ENCODE assay signal across 1 cellular context in genomic region chr16:4987580-4988374, GRCh38.
TF ChIP-seq lines count a peak whose summit lies in the region.

No MANE protein-coding gene starts in this region.

TF ChIP-seq in A549, 52 proteins besides CTCF, POLR2A, EP300 and RAD21 (continued from another document):
- TF ChIP-seq, protein P1, sequence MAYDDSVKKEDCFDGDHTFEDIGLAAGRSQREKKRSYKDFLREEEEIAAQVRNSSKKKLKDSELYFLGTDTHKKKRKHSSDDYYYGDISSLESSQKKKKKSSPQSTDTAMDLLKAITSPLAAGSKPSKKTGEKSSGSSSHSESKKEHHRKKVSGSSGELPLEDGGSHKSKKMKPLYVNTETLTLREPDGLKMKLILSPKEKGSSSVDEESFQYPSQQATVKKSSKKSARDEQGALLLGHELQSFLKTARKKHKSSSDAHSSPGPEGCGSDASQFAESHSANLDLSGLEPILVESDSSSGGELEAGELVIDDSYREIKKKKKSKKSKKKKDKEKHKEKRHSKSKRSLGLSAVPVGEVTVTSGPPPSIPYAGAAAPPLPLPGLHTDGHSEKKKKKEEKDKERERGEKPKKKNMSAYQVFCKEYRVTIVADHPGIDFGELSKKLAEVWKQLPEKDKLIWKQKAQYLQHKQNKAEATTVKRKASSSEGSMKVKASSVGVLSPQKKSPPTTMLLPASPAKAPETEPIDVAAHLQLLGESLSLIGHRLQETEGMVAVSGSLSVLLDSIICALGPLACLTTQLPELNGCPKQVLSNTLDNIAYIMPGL (CRISPR knock-in tag; IDR thresholded peaks at IDR 0.05; ENCODE audit: borderline replicate concordance), result no peak
- no peak for TF ChIP-seq HOXA7 (CRISPR knock-in tag; IDR thresholded peaks at IDR 0.05)
